In the genomic region with DNA sequence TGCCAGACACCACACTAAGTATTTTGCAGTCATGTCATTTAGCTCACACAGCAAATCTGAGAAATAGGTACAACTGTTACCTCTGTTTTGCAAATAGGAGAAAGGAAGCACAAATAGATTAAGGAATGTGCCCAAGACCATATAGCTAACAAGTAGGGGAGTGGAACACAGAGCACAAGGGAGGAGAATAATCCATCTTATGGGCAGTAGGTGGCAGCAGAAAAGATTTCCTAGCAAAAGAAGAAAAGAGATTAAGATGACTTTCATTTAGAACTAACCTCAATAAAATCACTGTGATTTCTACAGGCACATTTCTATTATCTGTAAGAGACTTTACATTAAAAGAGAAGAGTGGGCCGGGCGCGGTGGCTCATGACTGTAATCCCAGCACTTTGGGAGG, we compare ENCODE assay signal across 13 cellular contexts. TPM values are rescaled to one million over a fixed set of nuclear protein-coding genes. Genes with fewer than 3 reads are reported as not detected.
DNase-seq lines count a peak whose midpoint lies in the region; TF ChIP-seq lines count a peak whose summit lies in the region.
"Had no signal": no experiment of that assay in that cellular context is flagged by ENCODE, and none has a peak within 500 bp of the region (broad histone marks: within the 10 kb centered on the region; RNA-seq: fewer than 3 reads in every experiment).

No MANE protein-coding gene starts in this region.

- in situ Hi-C loops in brain microvascular endothelial cell (cut with HindIII; ENCODE audit: low pct_ligation_motif_present, low sequenced_read_pairs) = no loop called here

- H3K27me3 ChIP-seq in brain microvascular endothelial cell (replicated peaks) = no peaks in the 10 kb centered on the region
- H3K27me3 ChIP-seq: body of pancreas had no signal

- H3K9me3 Mint-ChIP-seq in osteocyte (ENCODE audit: unreplicated experiment) = no peaks in the 10 kb centered on the region
- H3K9me3 Mint-ChIP-seq in type B pancreatic cell = no peaks in the 10 kb centered on the region
- H3K9me3 Mint-ChIP-seq: immature natural killer cell, nephron progenitor cell had no signal

- no peak overlapping the region for H3K27ac ChIP-seq in brain microvascular endothelial cell
- H3K27ac ChIP-seq: body of pancreas had no signal

- H3K36me3 Mint-ChIP-seq in osteocyte (ENCODE audit: unreplicated experiment) = peaks cover 13% of the 10 kb centered on the region
- peaks cover 21% of the 10 kb centered on the region for H3K36me3 Mint-ChIP-seq in type B pancreatic cell

- H3K4me1 Mint-ChIP-seq in osteocyte (ENCODE audit: unreplicated experiment) (peaks cover 38% of the 10 kb centered on the region), type B pancreatic cell (ENCODE audit: unreplicated experiment) (peaks cover 23% of the 10 kb centered on the region)

- H3K36me3 ChIP-seq in brain microvascular endothelial cell (replicated peaks) = no peaks in the 10 kb centered on the region

- no peak overlapping the region for H3K4me3 Mint-ChIP-seq in osteocyte (ENCODE audit: unreplicated experiment)
- no peak overlapping the region for H3K4me3 Mint-ChIP-seq in type B pancreatic cell
- H3K4me3 Mint-ChIP-seq: immature natural killer cell, nephron progenitor cell had no signal

- H3K4me3 ChIP-seq in brain microvascular endothelial cell (ENCODE audit: low read depth, low read length) = no peak overlapping the region
- H3K4me3 ChIP-seq: body of pancreas had no signal

- H3K27ac Mint-ChIP-seq in osteocyte (ENCODE audit: unreplicated experiment) (peak overlapping the region; percentile 5), type B pancreatic cell (no peak overlapping the region)
- H3K27ac Mint-ChIP-seq: nephron progenitor cell had no signal

- H3K27me3 Mint-ChIP-seq in osteocyte (ENCODE audit: unreplicated experiment) (no peaks in the 10 kb centered on the region), type B pancreatic cell (no peaks in the 10 kb centered on the region)

- TF ChIP-seq CTCF in LNCAP (IDR thresholded peaks at IDR 0.05) (peak; percentile 50), brain microvascular endothelial cell (IDR thresholded peaks at IDR 0.05; ENCODE audit: low read depth, low read length, missing control alignments) (peak; percentile 35), osteocyte (IDR thresholded peaks at IDR 0.05) (peak; percentile 25), type B pancreatic cell (conservative IDR thresholded peaks at IDR 0.05) (no peak)

- DNase-seq in DMS53 (lab: John Stamatoyannopoulos, UW) (peak; percentile 5), DMS53 treated with DMSO at 0.1 percent for 48 hours (lab: John Stamatoyannopoulos, UW; ENCODE audit: unreplicated experiment) (no peak), brain microvascular endothelial cell (no peak), osteocyte (ENCODE audit: extremely low spot score, unreplicated experiment) (no peak), type B pancreatic cell (ENCODE audit: extremely low spot score, unreplicated experiment) (no peak), HPDE6-E6E7 (ENCODE audit: extremely low spot score) (no peak)
- no peak for DNase-seq in activated effector memory CD4-positive, alpha-beta T cell treated with Interleukin-2 at 50 U/mL for 16 hours
- DNase-seq: activated T-cell treated with anti-CD3 and anti-CD28 coated beads for 4 hours, body of pancreas, immature natural killer cell, NCI-H1105, nephron progenitor cell had no signal

RNA-seq across cellular contexts. Expression of gene NR1I2, which starts 49.1 kb away (rescaled TPM):
- not detected in 2 replicates for total RNA-seq in osteocyte
- total RNA-seq in type B pancreatic cell (ENCODE audit: low replicate concordance) = 0.65 and 1.4 TPM in 2 replicates
